In the genomic region with DNA sequence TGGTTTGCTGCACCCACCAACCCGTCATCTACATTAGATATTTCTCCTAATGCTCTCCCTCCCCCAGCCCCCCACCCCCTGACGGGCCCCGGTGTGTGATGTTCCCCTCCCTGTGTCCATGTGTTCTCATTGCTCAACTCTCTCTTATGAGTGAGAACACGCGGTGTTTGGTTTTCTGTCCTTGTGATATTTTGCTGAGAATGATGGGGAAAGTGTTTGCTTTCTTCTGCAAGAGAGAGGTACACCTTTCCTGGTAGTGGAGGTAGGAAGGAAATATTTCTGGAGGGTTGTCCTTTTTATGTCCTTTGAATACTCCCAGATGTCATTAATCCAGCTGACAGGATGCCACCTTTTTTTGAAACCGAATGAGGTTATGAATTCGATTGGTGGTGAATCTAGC, we compare ENCODE assay signal across 30 cellular contexts. TPM values are rescaled to one million over a fixed set of nuclear protein-coding genes. Genes with fewer than 3 reads are reported as not detected.
"Had no signal": no experiment of that assay in that cellular context is flagged by ENCODE, and none has a peak within 500 bp of the region (broad histone marks: within the 10 kb centered on the region; RNA-seq: fewer than 3 reads in every experiment).

No MANE protein-coding gene starts in this region.

- H3K9me3 ChIP-seq: heart right ventricle, right atrium auricular region, sigmoid colon, stomach, tibial nerve, upper lobe of left lung had no signal

- H3K27ac Mint-ChIP-seq: memory B cell; neural progenitor cell; progenitor cell of endocrine pancreas; stimulated activated effector memory CD8-positive, alpha-beta T cell treated with anti-CD3 and anti-CD28 coated beads, Interleukin-12 subunit alpha, Interleukin-12 subunit beta, amount 100 ng/mL, for 72 hours had no signal

- DNase-seq: dorsolateral prefrontal cortex; effector CD4-positive, alpha-beta T cell; foreskin fibroblast; glutamatergic neuron; heart right ventricle; hippocampal formation; left cardiac atrium; left ventricle myocardium superior; sigmoid colon; stimulated activated CD4-positive, alpha-beta T cell treated with anti-CD3 and anti-CD28 coated beads, Interleukin-2, amount 100 ng/mL, for 24 hours; stimulated activated CD4-positive, alpha-beta T cell treated with anti-CD3 and anti-CD28 coated beads, Interleukin-4, amount 100 ng/mL, for 24 hours; stimulated activated naive CD4-positive, alpha-beta T cell treated with Interleukin-2 at 50 U/mL for 16 hours; stomach; upper lobe of left lung had no signal

- H3K27ac ChIP-seq: epithelial cell of prostate, neural progenitor cell, parathyroid adenoma, sigmoid colon, stomach, tibial nerve, upper lobe of left lung had no signal

- H3K36me3 Mint-ChIP-seq: memory B cell; neural progenitor cell; stimulated activated effector memory CD8-positive, alpha-beta T cell treated with anti-CD3 and anti-CD28 coated beads, Interleukin-12 subunit alpha, Interleukin-12 subunit beta, amount 100 ng/mL, for 72 hours had no signal

- H3K9me3 Mint-ChIP-seq: memory B cell; nephron; stimulated activated effector memory CD8-positive, alpha-beta T cell treated with anti-CD3 and anti-CD28 coated beads, Interleukin-12 subunit alpha, Interleukin-12 subunit beta, amount 100 ng/mL, for 72 hours had no signal

- H3K27me3 ChIP-seq: dorsolateral prefrontal cortex, heart right ventricle, neural progenitor cell, right atrium auricular region, sigmoid colon, stomach, tibial nerve, upper lobe of left lung had no signal

- H3K4me3 ChIP-seq: dorsolateral prefrontal cortex, heart right ventricle, lung, neural progenitor cell, right atrium auricular region, sigmoid colon, stomach, tibial nerve, upper lobe of left lung had no signal

- H3K9ac ChIP-seq: neural progenitor cell, parathyroid adenoma had no signal

- H3K4me1 Mint-ChIP-seq: memory B cell; stimulated activated effector memory CD8-positive, alpha-beta T cell treated with anti-CD3 and anti-CD28 coated beads, Interleukin-12 subunit alpha, Interleukin-12 subunit beta, amount 100 ng/mL, for 72 hours had no signal

- H3K4me3 Mint-ChIP-seq: memory B cell; nephron; neural progenitor cell; stimulated activated effector memory CD8-positive, alpha-beta T cell treated with anti-CD3 and anti-CD28 coated beads, Interleukin-12 subunit alpha, Interleukin-12 subunit beta, amount 100 ng/mL, for 72 hours had no signal

- ATAC-seq: esophagus mucosa; heart right ventricle; left cardiac atrium; left ventricle myocardium superior; stimulated activated effector memory CD8-positive, alpha-beta T cell treated with anti-CD3 and anti-CD28 coated beads, Interleukin-12 subunit alpha, Interleukin-12 subunit beta, amount 100 ng/mL, for 72 hours had no signal

- H3K36me3 ChIP-seq: neural progenitor cell, tibial nerve, upper lobe of left lung had no signal

- H3K27me3 Mint-ChIP-seq: progenitor cell of endocrine pancreas had no signal

- H3K4me1 ChIP-seq: neural progenitor cell, parathyroid adenoma, right atrium auricular region, tibial nerve had no signal

RNA-seq across cellular contexts. Expression of gene SLC28A1, which starts 10.5 kb away (rescaled TPM):
- total RNA-seq: cerebellum, esophagus mucosa, mononuclear cell, osteoblast, progenitor cell of endocrine pancreas, sigmoid colon, subcutaneous adipose tissue, temporal lobe, upper lobe of left lung had no signal
- polyA plus RNA-seq: lung, sigmoid colon, stomach had no signal
